1 cellular context compared by ENCODE assay signal in genomic region chr6:42075159-42075838, GRCh38.
TF ChIP-seq lines count a peak whose summit lies in the region.

No MANE protein-coding gene starts in this region.

TF ChIP-seq in K562, 482 proteins besides CTCF, POLR2A, EP300 and RAD21 (continued from another document):
- no peak for TF ChIP-seq ATF3 (IDR thresholded peaks at IDR 0.05)
- 0 out of 2 replicates have a peak, but pooled peaks have one; percentile 38 for TF ChIP-seq ATF3 (CRISPR knock-in tag; conservative IDR thresholded peaks at IDR 0.05)
- peak; percentile 68; the same call in 1 of the 2 replicates for TF ChIP-seq CC2D1A (IDR thresholded peaks at IDR 0.05)
- TF ChIP-seq ETS2 (tag; IDR thresholded peaks at IDR 0.05; ENCODE audit: borderline replicate concordance, poor library complexity, severe bottlenecking): no peak
- TF ChIP-seq MAFK (IDR thresholded peaks at IDR 0.05; ENCODE audit: low read length): peak; percentile 55
- 0 out of 2 replicates have a peak, but pooled peaks have one; percentile 26 for TF ChIP-seq ZBED1 (IDR thresholded peaks at IDR 0.05)
- no peak for TF ChIP-seq NFE2L1 (tag; IDR thresholded peaks at IDR 0.05; ENCODE audit: borderline replicate concordance, low read depth)
